ENCODE assay signal across 14 cellular contexts in genomic region chr11:2173150-2173693, GRCh38. TPM values are rescaled to one million over a fixed set of nuclear protein-coding genes. Genes with fewer than 3 reads are reported as not detected.
A peak's percentile ranks its signal among the peaks of the same experiment; 100 is the strongest.
DNase-seq lines count a peak whose midpoint lies in the region; ATAC-seq, FAIRE-seq and TF ChIP-seq lines count a peak whose summit lies in the region.
"Had no signal": no experiment of that assay in that cellular context is flagged by ENCODE, and none has a peak within 500 bp of the region (broad histone marks: within the 10 kb centered on the region; RNA-seq: fewer than 3 reads in every experiment).

No MANE protein-coding gene starts in this region.

- dilution Hi-C loops in keratinocyte (cut with MboI; ENCODE audit: extremely low pct_ligation_motif_present, low sequenced_read_pairs), result no loop called here

- H3K9me1 ChIP-seq in keratinocyte (ENCODE audit: control insufficient read depth, extremely low read depth, insufficient read depth, low read length), result no peaks in the 10 kb centered on the region

- H3K36me3 Mint-ChIP-seq in GM23338 (ENCODE audit: low read depth), result no peaks in the 10 kb centered on the region

- H3K9ac ChIP-seq in keratinocyte (ENCODE audit: control insufficient read depth, extremely low read depth, insufficient read depth, low read length), result no peak overlapping the region

- no peaks in the 10 kb centered on the region for H3F3A ChIP-seq in GM23338 (replicated peaks; ENCODE audit: low read depth)

- intact Hi-C loops in cardiac septum (cut with DNase I), result no loop called here

- no peak overlapping the region for H3K4me3 Mint-ChIP-seq in GM23338

- H3K27me3 ChIP-seq in BE2C (no peaks in the 10 kb centered on the region), GM23338 (ENCODE audit: insufficient read depth) (no peaks in the 10 kb centered on the region), WERI-Rb-1 (ENCODE audit: insufficient read depth, low read depth, severe bottlenecking) (peaks cover 13% of the 10 kb centered on the region), keratinocyte (ENCODE audit: control insufficient read depth, extremely low read depth, insufficient read depth, low read length) (no peaks in the 10 kb centered on the region)

- H3K27ac ChIP-seq in GM23338 (ENCODE audit: low read depth) (no peak overlapping the region), WERI-Rb-1 (no peak overlapping the region), keratinocyte (ENCODE audit: control insufficient read depth, insufficient read depth, low read length) (no peak overlapping the region)
- H3K27ac ChIP-seq: sigmoid colon had no signal

- H3K9me2 ChIP-seq in GM23338 (ENCODE audit: insufficient read depth), result no peaks in the 10 kb centered on the region

- TF ChIP-seq CTCF in BE2C (IDR thresholded peaks at IDR 0.05; ENCODE audit: low read depth, low read length) (peak; percentile 61), GM23338 (conservative IDR thresholded peaks at IDR 0.05; ENCODE audit: low read depth in 2 of 2) (peak; percentile 64 to 80), WERI-Rb-1 (IDR thresholded peaks at IDR 0.05; ENCODE audit: low read depth, low read length) (peak; percentile 83), keratinocyte (optimal IDR thresholded peaks at IDR 0.05 in 1 of 3, IDR thresholded peaks at IDR 0.05 in 1 of 3, conservative IDR thresholded peaks at IDR 0.05 in 1 of 3; ENCODE audit: extremely low read depth in 1 of 3, insufficient read depth in 2 of 3, low read length in 3 of 3) (peak in 2 of 3 experiments; percentile 47 to 59)

- H3K4me3 ChIP-seq in BE2C (ENCODE audit: low read depth, low read length) (no peak overlapping the region), GM23338 (no peak overlapping the region), WERI-Rb-1 (ENCODE audit: low read depth, low read length) (no peak overlapping the region), keratinocyte (ENCODE audit: control insufficient read depth in 2 of 3, extremely low read depth in 1 of 3, insufficient read depth in 2 of 3, low read depth in 1 of 3, low read length in 3 of 3) (no peak overlapping the region)
- H3K4me3 ChIP-seq: sigmoid colon had no signal

- H4K20me1 ChIP-seq in GM23338 (replicated peaks; ENCODE audit: insufficient read depth) (no peaks in the 10 kb centered on the region), keratinocyte (ENCODE audit: control insufficient read depth, extremely low read depth, insufficient read depth, low read length) (no peaks in the 10 kb centered on the region)

- H3K4me1 ChIP-seq in BE2C (peaks cover 24% of the 10 kb centered on the region), GM23338 (ENCODE audit: insufficient read depth) (no peaks in the 10 kb centered on the region), keratinocyte (ENCODE audit: control insufficient read depth, extremely low read depth, insufficient read depth, low read length) (peaks cover 31% of the 10 kb centered on the region)
- H3K4me1 ChIP-seq: sigmoid colon had no signal

- H2AFZ ChIP-seq in GM23338 (no peak overlapping the region), keratinocyte (ENCODE audit: control insufficient read depth, low read length) (no peak overlapping the region)

- H3K9me3 Mint-ChIP-seq in GM23338, result no peaks in the 10 kb centered on the region
- H3K9me3 Mint-ChIP-seq: activated T-helper 2 cell treated with anti-CD3 and anti-CD28 coated beads, Interferon-gamma antibody, Interleukin-2, Interleukin-4, amounts not matched to agents 10 μg/mL and 5 μg/mL and 100 μg/mL, durations not matched to agents 14 hours and 24 hours and 36 hours had no signal

- DNase-seq in BE2C, result no peak
- peak; percentile 73 for DNase-seq in GM23338 (ENCODE audit: low spot score)
- peak; percentile 50 for DNase-seq in WERI-Rb-1
- DNase-seq in keratinocyte (ENCODE audit: low read depth, low spot score), result no peak
- no peak for DNase-seq in NCI-H2081 treated with DMSO at 0.1 percent for 48 hours (lab: John Stamatoyannopoulos, UW)
- DNase-seq in cardiac septum (ENCODE audit: low spot score), result no peak
- no peak for DNase-seq in NCI-H1417 (lab: John Stamatoyannopoulos, UW)
- DNase-seq: head of caudate nucleus, MV-4-11, sigmoid colon had no signal

- H3K4me2 ChIP-seq in GM23338 (no peak overlapping the region), keratinocyte (ENCODE audit: control insufficient read depth, extremely low read depth, insufficient read depth, low read depth, low read length) (no peak overlapping the region)

- H3K9me3 ChIP-seq in BE2C, result no peaks in the 10 kb centered on the region
- no peaks in the 10 kb centered on the region for H3K9me3 ChIP-seq in WERI-Rb-1 (ENCODE audit: severe bottlenecking)
- no peaks in the 10 kb centered on the region for H3K9me3 ChIP-seq in keratinocyte (ENCODE audit: control insufficient read depth, low read depth, low read length)
- H3K9me3 ChIP-seq: sigmoid colon had no signal

- no peak for FAIRE-seq in keratinocyte (lab: Jason Lieb, UNC)
- FAIRE-seq: H54, TTC549 had no signal

- H3K36me3 ChIP-seq in BE2C, result no peaks in the 10 kb centered on the region
- no peaks in the 10 kb centered on the region for H3K36me3 ChIP-seq in GM23338 (ENCODE audit: insufficient read depth)
- no peaks in the 10 kb centered on the region for H3K36me3 ChIP-seq in WERI-Rb-1
- no peaks in the 10 kb centered on the region for H3K36me3 ChIP-seq in keratinocyte (ENCODE audit: control insufficient read depth in 2 of 2, extremely low read depth in 1 of 2, insufficient read depth in 2 of 2, low read length in 2 of 2)
- H3K36me3 ChIP-seq: sigmoid colon had no signal

- H3K79me2 ChIP-seq in GM23338 (replicated peaks; ENCODE audit: insufficient read depth) (no peaks in the 10 kb centered on the region), keratinocyte (ENCODE audit: control insufficient read depth, insufficient read depth, low read length) (peaks cover 4% of the 10 kb centered on the region)

- peaks cover 25% of the 10 kb centered on the region for H3K27me3 Mint-ChIP-seq in GM23338 (ENCODE audit: insufficient read depth, low read depth, poor library complexity)

- H3K4me1 Mint-ChIP-seq in GM23338, result no peaks in the 10 kb centered on the region

- H3K27ac Mint-ChIP-seq in GM23338, result no peak overlapping the region
- H3K27ac Mint-ChIP-seq: activated T-helper 2 cell treated with anti-CD3 and anti-CD28 coated beads, Interferon-gamma antibody, Interleukin-2, Interleukin-4, amounts not matched to agents 10 μg/mL and 5 μg/mL and 100 μg/mL, durations not matched to agents 14 hours and 24 hours and 36 hours had no signal

- ATAC-seq in GM23338, result peak; percentile 77
- ATAC-seq in HG02973 (IDR thresholded peaks at IDR 0.05; ENCODE audit: unreplicated experiment), result no peak

RNA-seq across cellular contexts. Expression of gene TH, which starts 1.6 kb away (rescaled TPM):
- 141 TPM for polyA plus RNA-seq in BE2C (2012; ENCODE audit: insufficient read depth, insufficient read length, low read depth)
- not detected in 2 replicates for total RNA-seq in GM23338 (2014; rRNA removed; shearing (Covaris generic))
- polyA plus RNA-seq in GM23338 (2016; fragmentation: Nextera tagmentation; extraction: Ambion mirVana) (0.34 TPM in 1 of 2 replicates, not detected in the other), keratinocyte (0.50 to 0.86 TPM (median 0.67 TPM) in 3 replicates)
- not detected for polyA plus RNA-seq in keratinocyte (2011; ENCODE audit: low read depth)
- polyA plus RNA-seq in keratinocyte (2011; cell fraction: cytosol; rRNA removed), result 0.32 and 0.90 TPM in 2 replicates
- polyA plus RNA-seq in keratinocyte (2011; cell fraction: nucleus; rRNA removed), result 1.2 and 2.6 TPM in 2 replicates
- polyA plus RNA-seq in keratinocyte (2012; ENCODE audit: low replicate concordance), result 0.31 and 1.4 TPM in 2 replicates
- 0.16 to 0.43 TPM in 2 of 3 replicates, not detected in the other for polyA minus RNA-seq in keratinocyte
- 0.96 TPM for polyA minus RNA-seq in keratinocyte (2011; cell fraction: cytosol; rRNA and poly(A)+ RNA removed)
- 0.78 TPM in 1 of 2 replicates, not detected in the other for polyA minus RNA-seq in keratinocyte (2011; cell fraction: nucleus; rRNA and poly(A)+ RNA removed)
- not detected for total RNA-seq in cardiac septum
- total RNA-seq: activated T-helper 2 cell treated with anti-CD3 and anti-CD28 coated beads, Interferon-gamma antibody, Interleukin-2, Interleukin-4, amounts not matched to agents 10 μg/mL and 5 μg/mL and 100 μg/mL, durations not matched to agents 14 hours and 24 hours and 36 hours; sigmoid colon had no signal

RNA-seq across cellular contexts. Expression of gene INS, which starts 12.2 kb away (rescaled TPM):
- not detected for polyA plus RNA-seq in BE2C (2012; ENCODE audit: insufficient read depth, insufficient read length, low read depth)
- not detected in 2 replicates for total RNA-seq in GM23338 (2014; rRNA removed; shearing (Covaris generic))
- polyA plus RNA-seq in GM23338 (2016; fragmentation: Nextera tagmentation; extraction: Ambion mirVana) (not detected in 2 replicates), keratinocyte (not detected in 3 replicates)
- not detected for polyA plus RNA-seq in keratinocyte (2011; ENCODE audit: low read depth)
- not detected in 2 replicates for polyA plus RNA-seq in keratinocyte (2011; cell fraction: cytosol; rRNA removed)
- polyA plus RNA-seq in keratinocyte (2011; cell fraction: nucleus; rRNA removed), result not detected in 2 replicates
- not detected in 2 replicates for polyA plus RNA-seq in keratinocyte (2012; ENCODE audit: low replicate concordance)
- polyA minus RNA-seq in keratinocyte, result not detected in 3 replicates
- polyA minus RNA-seq in keratinocyte (2011; cell fraction: cytosol; rRNA and poly(A)+ RNA removed), result not detected
- polyA minus RNA-seq in keratinocyte (2011; cell fraction: nucleus; rRNA and poly(A)+ RNA removed), result not detected in 2 replicates
- total RNA-seq in cardiac septum, result not detected
- total RNA-seq: activated T-helper 2 cell treated with anti-CD3 and anti-CD28 coated beads, Interferon-gamma antibody, Interleukin-2, Interleukin-4, amounts not matched to agents 10 μg/mL and 5 μg/mL and 100 μg/mL, durations not matched to agents 14 hours and 24 hours and 36 hours; sigmoid colon had no signal

RNA-seq across cellular contexts. Expression of gene IGF2, which starts 34.0 kb away (rescaled TPM):
- polyA plus RNA-seq in BE2C (2012; ENCODE audit: insufficient read depth, insufficient read length, low read depth), result 468 TPM
- total RNA-seq in GM23338 (2014; rRNA removed; shearing (Covaris generic)), result 0.70 and 1.4 TPM in 2 replicates
- polyA plus RNA-seq in GM23338 (2016; fragmentation: Nextera tagmentation; extraction: Ambion mirVana) (4.0 and 4.4 TPM in 2 replicates), keratinocyte (0.01 TPM in 2 of 3 replicates, not detected in the other)
- 0.86 TPM for polyA plus RNA-seq in keratinocyte (2011; ENCODE audit: low read depth)
- 0.02 and 0.08 TPM in 2 replicates for polyA plus RNA-seq in keratinocyte (2011; cell fraction: cytosol; rRNA removed)
- 0.11 and 0.15 TPM in 2 replicates for polyA plus RNA-seq in keratinocyte (2011; cell fraction: nucleus; rRNA removed)
- 0.63 and 1.9 TPM in 2 replicates for polyA plus RNA-seq in keratinocyte (2012; ENCODE audit: low replicate concordance)
- polyA minus RNA-seq in keratinocyte, result 0.85 TPM in 1 of 3 replicates, not detected in the others
- polyA minus RNA-seq in keratinocyte (2011; cell fraction: cytosol; rRNA and poly(A)+ RNA removed), result not detected
- polyA minus RNA-seq in keratinocyte (2011; cell fraction: nucleus; rRNA and poly(A)+ RNA removed), result 0.11 TPM in 1 of 2 replicates, not detected in the other
- 87.7 TPM for total RNA-seq in cardiac septum

Comparison
In these comparisons a context has a peak if more than half of its experiments do, and no peak if none do; other contexts are left out.
1. DNase-seq: peak in GM23338 (single experiment) and WERI-Rb-1 (single experiment); none in BE2C (single experiment), keratinocyte (single experiment), NCI-H2081 treated with DMSO at 0.1 percent for 48 hours (single experiment), cardiac septum (single experiment) and NCI-H1417 (0 of 3).
2. RNA of gene IGF2, which starts 34.0 kb away (total RNA-seq): 87.7 TPM in cardiac septum (single experiment); 0.70 to 1.4 TPM in GM23338; every median in the first group is over 10 times any median in the second.
3. Peak in every context shown above with its lines, with median percentiles within 50 percentile points of each other: CTCF ChIP-seq.